17 cellular contexts compared by ENCODE assay signal in genomic region chr16:55552621-55553020, GRCh38. TPM values are rescaled to one million over a fixed set of nuclear protein-coding genes. Genes with fewer than 3 reads are reported as not detected.
DNase-seq lines count a peak whose midpoint lies in the region; ATAC-seq, FAIRE-seq and TF ChIP-seq lines count a peak whose summit lies in the region.
"Had no signal": no experiment of that assay in that cellular context is flagged by ENCODE, and none has a peak within 500 bp of the region (broad histone marks: within the 10 kb centered on the region; RNA-seq: fewer than 3 reads in every experiment).

No MANE protein-coding gene starts in this region.

- H3K79me2 ChIP-seq in ACC112 (ENCODE audit: control insufficient read depth, insufficient read depth, low read length, unreplicated experiment) (no peaks in the 10 kb centered on the region), K562 (ENCODE audit: control insufficient read depth, insufficient read depth, low read length) (no peaks in the 10 kb centered on the region)

- H3K27ac ChIP-seq in ACC112 (ENCODE audit: low read depth, low read length) (0 out of 2 replicates have a peak overlapping the region, but pooled peaks have one; percentile 7), K562 (ENCODE audit: extremely low read depth, low read depth, low read length) (no peak overlapping the region), prostate gland (no peak overlapping the region)
- H3K27ac ChIP-seq: ovary, upper lobe of left lung had no signal

- TF ChIP-seq EP300 in K562 (IDR thresholded peaks at IDR 0.05; ENCODE audit: low read length) = no peak

- ATAC-seq in K562 (no peak), HG03196 (IDR thresholded peaks at IDR 0.05; ENCODE audit: unreplicated experiment) (no peak)

- H4K20me1 ChIP-seq in K562 (replicated peaks; ENCODE audit: control insufficient read depth, insufficient read depth, low read length) = no peaks in the 10 kb centered on the region

- no peak overlapping the region for H3K9ac ChIP-seq in K562 (ENCODE audit: insufficient read depth in 1 of 2, low read depth in 2 of 2, low read length in 2 of 2)

- in situ Hi-C loops in K562 (cut with MboI) = no loop called here

- H3K4me3 ChIP-seq in ACC112 (ENCODE audit: low read depth, low read length) = no peak overlapping the region
- no peak overlapping the region for H3K4me3 ChIP-seq in K562
- H3K4me3 ChIP-seq in prostate gland = no peak overlapping the region
- H3K4me3 ChIP-seq: ovary, upper lobe of left lung had no signal

- POLR2A ChIA-PET in K562 (lab: Yijun Ruan, JAX) = no interaction called here

- H3K36me3 ChIP-seq in ACC112 (ENCODE audit: insufficient read depth, low read length) = 0 out of 2 replicates have a peak, but pooled peaks cover 3% of the 10 kb centered on the region
- H3K36me3 ChIP-seq in K562 (ENCODE audit: control insufficient read depth, insufficient read depth, low read length) = no peaks in the 10 kb centered on the region
- no peaks in the 10 kb centered on the region for H3K36me3 ChIP-seq in prostate gland
- H3K36me3 ChIP-seq: ovary, upper lobe of left lung had no signal

- no peak for TF ChIP-seq CTCF in K562 (IDR thresholded peaks at IDR 0.05 in 2 of 3, conservative IDR thresholded peaks at IDR 0.05 in 1 of 3; ENCODE audit: insufficient read depth in 2 of 3, low read depth in 1 of 3, low read length in 3 of 3)
- no peak for TF ChIP-seq CTCF in prostate gland (IDR thresholded peaks at IDR 0.05)

- CTCF ChIA-PET in K562 (lab: Yijun Ruan, JAX; ENCODE audit: low intra/inter-chr PET ratio) = no interaction called here

- FAIRE-seq in HTR-8/SVneo (lab: Jason Lieb, UNC) (no peak), K562 (lab: Jason Lieb, UNC) (no peak)
- FAIRE-seq: GM19239 had no signal

- H3K4me2 ChIP-seq in K562 (ENCODE audit: insufficient read depth, low read length) = no peak overlapping the region

- H3K4me1 ChIP-seq in ACC112 (ENCODE audit: control insufficient read depth, insufficient read depth, low read length, unreplicated experiment) = peaks cover 9% of the 10 kb centered on the region
- no peaks in the 10 kb centered on the region for H3K4me1 ChIP-seq in K562 (replicated peaks in 1 of 2; ENCODE audit: control insufficient read depth in 2 of 2, insufficient read depth in 2 of 2, low read length in 2 of 2)
- H3K4me1 ChIP-seq in prostate gland (replicated peaks) = no peaks in the 10 kb centered on the region

- H2AFZ ChIP-seq in ACC112 (ENCODE audit: low read length, unreplicated experiment) (no peak overlapping the region), K562 (ENCODE audit: low read depth, low read length) (no peak overlapping the region)

- intact Hi-C loops in K562 (cut with micrococcal nuclease) (no loop called here), prostate gland (cut with DNase I) (no loop called here)

- no peaks in the 10 kb centered on the region for H3K9me3 ChIP-seq in K562 (replicated peaks; ENCODE audit: control insufficient read depth, insufficient read depth, low read depth, low read length)
- no peaks in the 10 kb centered on the region for H3K9me3 ChIP-seq in prostate gland
- H3K9me3 ChIP-seq: ovary, upper lobe of left lung had no signal

- H3K9me1 ChIP-seq in K562 (ENCODE audit: control insufficient read depth, insufficient read depth, low read length) = no peaks in the 10 kb centered on the region

- H3K27me3 ChIP-seq in ACC112 (ENCODE audit: insufficient read depth, low read length) = no peaks in the 10 kb centered on the region
- no peaks in the 10 kb centered on the region for H3K27me3 ChIP-seq in K562 (ENCODE audit: control insufficient read depth in 2 of 2, insufficient read depth in 2 of 2, low read length in 2 of 2)
- H3K27me3 ChIP-seq in prostate gland (replicated peaks; ENCODE audit: insufficient read depth) = no peaks in the 10 kb centered on the region
- H3K27me3 ChIP-seq: ovary, upper lobe of left lung had no signal

- TF ChIP-seq RAD21 in K562 (CRISPR knock-in tag; conservative IDR thresholded peaks at IDR 0.05 in 1 of 2, IDR thresholded peaks at IDR 0.05 in 1 of 2) = no peak

- no TSS peak for BruUV-seq in K562 (replicated peaks; lab: Mats Ljungman, UMichigan)

- DNase-seq in HTR-8/SVneo (ENCODE audit: insufficient read length, low spot score) (peak; percentile 15), K562 (ENCODE audit: extremely low read depth in 1 of 4, low spot score in 3 of 4) (peak in 1 of 4 experiments; percentile 18), iris pigment epithelial cell (ENCODE audit: low read depth) (peak; percentile 64), DMS53 treated with DMSO at 0.1 percent for 48 hours (lab: John Stamatoyannopoulos, UW; ENCODE audit: unreplicated experiment) (no peak), prostate gland (ENCODE audit: low spot score) (no peak)
- DNase-seq in activated CD4-positive, CD25-positive, alpha-beta regulatory T cell (lab: John Stamatoyannopoulos, UW) = no peak
- DNase-seq: activated CD4-positive, alpha-beta memory T cell treated with anti-CD3 and anti-CD28 coated beads, Interleukin-2, amount 10 ng/mL, durations not matched to agents 7 days and 5 days; DMS 273 treated with DMSO at 0.1 percent for 48 hours; H7; NCI-H1092; NCI-H345; ovary; upper lobe of left lung had no signal

- TF ChIP-seq POLR2A in K562 (conservative IDR thresholded peaks at IDR 0.05) (no peak), prostate gland (IDR thresholded peaks at IDR 0.05) (no peak)

TF ChIP-seq in K562, 482 proteins besides CTCF, POLR2A, EP300 and RAD21 (continues in another document):
- no peak for TF ChIP-seq ZKSCAN1 (IDR thresholded peaks at IDR 0.05; ENCODE audit: low read depth, low read length)
- TF ChIP-seq SNIP1 (IDR thresholded peaks at IDR 0.05; ENCODE audit: low read depth) = no peak
- no peak for TF ChIP-seq FOXP1 (CRISPR knock-in tag; IDR thresholded peaks at IDR 0.05)
- peak; percentile 52; the same call in 1 of the 2 replicates for TF ChIP-seq JUND (IDR thresholded peaks at IDR 0.05; ENCODE audit: borderline replicate concordance, low read depth, low read length)
- no peak; the same call in 2 of the 3 replicates for TF ChIP-seq JUND (tag; IDR thresholded peaks at IDR 0.05; ENCODE audit: borderline replicate concordance, low read depth, low read length)
- no peak for TF ChIP-seq FOXK1 (CRISPR knock-in tag; IDR thresholded peaks at IDR 0.05; ENCODE audit: borderline replicate concordance)
- TF ChIP-seq ILF3 (IDR thresholded peaks at IDR 0.05; ENCODE audit: borderline replicate concordance) = no peak
- TF ChIP-seq FOSL1 (tag; conservative IDR thresholded peaks at IDR 0.05) = peak; percentile 33
- TF ChIP-seq ZNF354B (CRISPR knock-in tag; IDR thresholded peaks at IDR 0.05) = no peak
- TF ChIP-seq POLR2G (IDR thresholded peaks at IDR 0.05; ENCODE audit: low read depth, low read length) = no peak

RNA-seq across cellular contexts. Expression of gene CAPNS2, which starts 13.9 kb away (rescaled TPM):
- 0.30 TPM in 1 of 2 replicates, not detected in the other for total RNA-seq in K562 (2011; cell fraction: chromatin; rRNA removed; ENCODE audit: low replicate concordance)
- not detected in 2 replicates for total RNA-seq in K562 (2011; cell fraction: nucleolus; rRNA removed)
- 0.81 TPM in 1 of 2 replicates, not detected in the other for total RNA-seq in K562 (2011; cell fraction: nucleoplasm; rRNA removed)
- total RNA-seq in K562 (2014; rRNA removed) (not detected in 2 replicates), K562 (2014; rRNA removed; fragmentation: Illumina TruSeq; extraction: Trizol) (0.33 and 0.48 TPM in 2 replicates), K562 (2015; rRNA removed; fragmentation: Illumina TruSeq; extraction: Trizol) (0.14 and 0.38 TPM in 2 replicates), K562 (2021) (0.36 and 0.38 TPM in 2 replicates), prostate gland (1 to 10 TPM in 1 of 2 donors, not detected in 1; 1.9 TPM)
- polyA plus RNA-seq in K562 (2011; rRNA removed) (not detected in 2 replicates), K562 (2014; fragmentation: Illumina TruSeq; extraction: Trizol) (0.12 TPM in 1 of 2 replicates, not detected in the other), K562 (2014; fragmentation: Nextera tagmentation; extraction: Ambion mirVana) (under 1 TPM; 0.24 to 0.65 TPM), K562 (2014; rRNA removed) (0.12 TPM in 1 of 2 replicates, not detected in the other)
- polyA plus RNA-seq in K562 (2011; cell fraction: cytosol; rRNA removed) = not detected in 2 replicates
- not detected in 2 replicates for polyA plus RNA-seq in K562 (2011; cell fraction: nucleus; rRNA removed)
- polyA plus RNA-seq in K562 (2012) = 0.08 and 0.10 TPM in 2 replicates
- 0.28 TPM in 1 of 2 replicates, not detected in the other for polyA minus RNA-seq in K562 (2011; rRNA and poly(A)+ RNA removed)
- polyA minus RNA-seq in K562 (2011; cell fraction: cytosol; rRNA and poly(A)+ RNA removed) = not detected in 2 replicates
- polyA minus RNA-seq in K562 (2011; cell fraction: nucleus; rRNA and poly(A)+ RNA removed) = 1.00 TPM in 1 of 2 replicates, not detected in the other
- total RNA-seq: activated CD4-positive, alpha-beta memory T cell treated with anti-CD3 and anti-CD28 coated beads, Interleukin-2, amount 10 ng/mL, durations not matched to agents 7 days and 5 days; activated T-helper 2 cell treated with anti-CD3 and anti-CD28 coated beads, Interferon-gamma antibody, Interleukin-2, Interleukin-4, amounts not matched to agents 10 μg/mL and 5 μg/mL and 100 μg/mL, durations not matched to agents 14 hours and 24 hours and 36 hours had no signal
- polyA plus RNA-seq: ovary had no signal

RNA-seq across cellular contexts. Expression of gene LPCAT2, which starts 43.7 kb away (rescaled TPM):
- total RNA-seq in K562 (2011; cell fraction: chromatin; rRNA removed; ENCODE audit: low replicate concordance) = 1.4 and 6.9 TPM in 2 replicates
- 3.5 and 5.8 TPM in 2 replicates for total RNA-seq in K562 (2011; cell fraction: nucleolus; rRNA removed)
- total RNA-seq in K562 (2011; cell fraction: nucleoplasm; rRNA removed) = 3.7 and 5.6 TPM in 2 replicates
- total RNA-seq in K562 (2014; rRNA removed) (7.2 and 8.6 TPM in 2 replicates), K562 (2014; rRNA removed; fragmentation: Illumina TruSeq; extraction: Trizol) (11.4 and 14.0 TPM in 2 replicates), K562 (2015; rRNA removed; fragmentation: Illumina TruSeq; extraction: Trizol) (12.6 and 13.8 TPM in 2 replicates), K562 (2021) (13.1 and 15.0 TPM in 2 replicates), prostate gland (10 to 100 TPM; 10.8 to 13.6 TPM)
- polyA plus RNA-seq in K562 (2011; rRNA removed) (3.2 and 4.4 TPM in 2 replicates), K562 (2014; fragmentation: Illumina TruSeq; extraction: Trizol) (6.5 and 7.3 TPM in 2 replicates), K562 (2014; fragmentation: Nextera tagmentation; extraction: Ambion mirVana) (1 to 10 TPM; 2.9 to 3.1 TPM), K562 (2014; rRNA removed) (7.8 and 8.3 TPM in 2 replicates)
- polyA plus RNA-seq in K562 (2011; cell fraction: cytosol; rRNA removed) = 1.6 and 1.7 TPM in 2 replicates
- polyA plus RNA-seq in K562 (2011; cell fraction: nucleus; rRNA removed) = 2.2 and 2.7 TPM in 2 replicates
- 12.2 and 15.3 TPM in 2 replicates for polyA plus RNA-seq in K562 (2012)
- polyA minus RNA-seq in K562 (2011; rRNA and poly(A)+ RNA removed) = 1.5 and 2.5 TPM in 2 replicates
- polyA minus RNA-seq in K562 (2011; cell fraction: cytosol; rRNA and poly(A)+ RNA removed) = 1.4 and 1.9 TPM in 2 replicates
- polyA minus RNA-seq in K562 (2011; cell fraction: nucleus; rRNA and poly(A)+ RNA removed) = 2.6 TPM in 2 replicates

Comparison
In these comparisons a context has a peak if more than half of its experiments do, and no peak if none do; other contexts are left out.
1. DNase-seq: peak in HTR-8/SVneo (single experiment) and iris pigment epithelial cell (single experiment); none in activated CD4-positive, CD25-positive, alpha-beta regulatory T cell (0 of 4), DMS53 treated with DMSO at 0.1 percent for 48 hours (single experiment) and prostate gland (single experiment).